In genomic region chr4:2062808-2063524, GRCh38 we compare ENCODE assay signal across 18 cellular contexts. TPM values are rescaled to one million over a fixed set of nuclear protein-coding genes. Genes with fewer than 3 reads are reported as not detected.
"Had no signal": no experiment of that assay in that cellular context is flagged by ENCODE, and none has a peak within 500 bp of the region (broad histone marks: within the 10 kb centered on the region; RNA-seq: fewer than 3 reads in every experiment).

No MANE protein-coding gene starts in this region.

- H3K9me3 ChIP-seq: neutrophil, transverse colon had no signal

- H3K36me3 Mint-ChIP-seq: activated naive CD4-positive, alpha-beta T cell treated with anti-CD3 and anti-CD28 coated beads, Interleukin-2, amount 50 U/mL, for 72 hours; memory B cell; naive thymus-derived CD8-positive, alpha-beta T cell had no signal

- H3K4me1 Mint-ChIP-seq: memory B cell, T-helper 17 cell had no signal

- DNase-seq: activated CD4-positive, alpha-beta T cell treated with anti-CD3 and anti-CD28 coated beads for 4 hours; activated CD8-positive, alpha-beta T cell treated with anti-CD3 and anti-CD28 coated beads for 36 hours; activated effector memory CD4-positive, alpha-beta T cell treated with Interleukin-2 at 50 U/mL for 16 hours; activated T-cell treated with anti-CD3 and anti-CD28 coated beads, Interleukin-2, amount 50 U/mL, for 4 hours; amygdala; cerebellar nuclear complex; effector memory CD8-positive, alpha-beta T cell; foreskin keratinocyte; stimulated activated CD4-positive, alpha-beta T cell treated with anti-CD3 and anti-CD28 coated beads, Interleukin-15, amount 100 ng/mL, for 24 hours; stimulated activated CD4-positive, alpha-beta T cell treated with anti-CD3 and anti-CD28 coated beads, Interleukin-4, amount 100 ng/mL, for 24 hours; T-helper 17 cell; transverse colon had no signal

- H3K9me3 Mint-ChIP-seq: activated CD8-positive, alpha-beta T cell treated with anti-CD3 and anti-CD28 coated beads for 36 hours; activated naive CD4-positive, alpha-beta T cell treated with anti-CD3 and anti-CD28 coated beads, Interleukin-2, amount 50 U/mL, for 72 hours; activated T-cell treated with anti-CD3 and anti-CD28 coated beads, Interleukin-2, amount 50 U/mL, for 4 hours; brain; dendritic cell treated with granulocyte-macrophage colony-stimulating factor and Interleukin-4, amounts not matched to agents 40 ng/mL and 50 ng/mL, for 4 days; effector memory CD8-positive, alpha-beta T cell; memory B cell; naive thymus-derived CD8-positive, alpha-beta T cell had no signal

- H3K27ac ChIP-seq: foreskin keratinocyte, neutrophil, transverse colon had no signal

- ATAC-seq: activated CD8-positive, alpha-beta T cell treated with anti-CD3 and anti-CD28 coated beads for 36 hours; activated naive CD4-positive, alpha-beta T cell treated with anti-CD3 and anti-CD28 coated beads, Interleukin-2, amount 50 U/mL, for 72 hours; activated T-cell treated with anti-CD3 and anti-CD28 coated beads, Interleukin-2, amount 50 U/mL, for 4 hours; effector memory CD8-positive, alpha-beta T cell; foreskin keratinocyte; naive thymus-derived CD8-positive, alpha-beta T cell; T-helper 17 cell had no signal

- H3K4me3 Mint-ChIP-seq: activated CD8-positive, alpha-beta T cell treated with anti-CD3 and anti-CD28 coated beads for 36 hours; activated T-cell treated with anti-CD3 and anti-CD28 coated beads, Interleukin-2, amount 50 U/mL, for 4 hours; dendritic cell treated with granulocyte-macrophage colony-stimulating factor and Interleukin-4, amounts not matched to agents 40 ng/mL and 50 ng/mL, for 4 days; effector memory CD8-positive, alpha-beta T cell; memory B cell; T-helper 17 cell had no signal

- H3K27me3 Mint-ChIP-seq: brain had no signal

- H3K4me1 ChIP-seq: foreskin keratinocyte had no signal

- H3K4me3 ChIP-seq: transverse colon had no signal

- H3K36me3 ChIP-seq: neutrophil, transverse colon had no signal

- H3K27ac Mint-ChIP-seq: activated CD8-positive, alpha-beta T cell treated with anti-CD3 and anti-CD28 coated beads for 36 hours; activated naive CD4-positive, alpha-beta T cell treated with anti-CD3 and anti-CD28 coated beads, Interleukin-2, amount 50 U/mL, for 72 hours; dendritic cell treated with granulocyte-macrophage colony-stimulating factor and Interleukin-4, amounts not matched to agents 40 ng/mL and 50 ng/mL, for 4 days; effector memory CD8-positive, alpha-beta T cell; memory B cell; T-helper 17 cell had no signal

RNA-seq across cellular contexts. Expression of gene NAT8L, which starts 3.8 kb away (rescaled TPM):
- total RNA-seq: foreskin keratinocyte, T-helper 17 cell had no signal
- polyA plus RNA-seq: naive thymus-derived CD8-positive, alpha-beta T cell had no signal
